In genomic region chr22:50481045-50481439, GRCh38 we compare ENCODE assay signal across 1 cellular context.
TF ChIP-seq lines count a peak whose summit lies in the region.

No MANE protein-coding gene starts in this region.

TF ChIP-seq in SK-N-SH treated with all-trans-retinoic acid at 6 μM for 48 hours, 23 proteins besides CTCF, POLR2A, EP300 and RAD21 (continued from another document):
- TF ChIP-seq CSRNP3 (CRISPR knock-in tag; IDR thresholded peaks at IDR 0.05): no peak
- no peak for TF ChIP-seq TOX (CRISPR knock-in tag; IDR thresholded peaks at IDR 0.05; ENCODE audit: borderline replicate concordance)
- no peak for TF ChIP-seq ZNF70 (CRISPR knock-in tag; IDR thresholded peaks at IDR 0.05)
- TF ChIP-seq, protein P1, sequence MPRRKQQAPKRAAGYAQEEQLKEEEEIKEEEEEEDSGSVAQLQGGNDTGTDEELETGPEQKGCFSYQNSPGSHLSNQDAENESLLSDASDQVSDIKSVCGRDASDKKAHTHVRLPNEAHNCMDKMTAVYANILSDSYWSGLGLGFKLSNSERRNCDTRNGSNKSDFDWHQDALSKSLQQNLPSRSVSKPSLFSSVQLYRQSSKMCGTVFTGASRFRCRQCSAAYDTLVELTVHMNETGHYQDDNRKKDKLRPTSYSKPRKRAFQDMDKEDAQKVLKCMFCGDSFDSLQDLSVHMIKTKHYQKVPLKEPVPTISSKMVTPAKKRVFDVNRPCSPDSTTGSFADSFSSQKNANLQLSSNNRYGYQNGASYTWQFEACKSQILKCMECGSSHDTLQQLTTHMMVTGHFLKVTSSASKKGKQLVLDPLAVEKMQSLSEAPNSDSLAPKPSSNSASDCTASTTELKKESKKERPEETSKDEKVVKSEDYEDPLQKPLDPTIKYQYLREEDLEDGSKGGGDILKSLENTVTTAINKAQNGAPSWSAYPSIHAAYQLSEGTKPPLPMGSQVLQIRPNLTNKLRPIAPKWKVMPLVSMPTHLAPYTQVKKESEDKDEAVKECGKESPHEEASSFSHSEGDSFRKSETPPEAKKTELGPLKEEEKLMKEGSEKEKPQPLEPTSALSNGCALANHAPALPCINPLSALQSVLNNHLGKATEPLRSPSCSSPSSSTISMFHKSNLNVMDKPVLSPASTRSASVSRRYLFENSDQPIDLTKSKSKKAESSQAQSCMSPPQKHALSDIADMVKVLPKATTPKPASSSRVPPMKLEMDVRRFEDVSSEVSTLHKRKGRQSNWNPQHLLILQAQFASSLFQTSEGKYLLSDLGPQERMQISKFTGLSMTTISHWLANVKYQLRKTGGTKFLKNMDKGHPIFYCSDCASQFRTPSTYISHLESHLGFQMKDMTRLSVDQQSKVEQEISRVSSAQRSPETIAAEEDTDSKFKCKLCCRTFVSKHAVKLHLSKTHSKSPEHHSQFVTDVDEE (CRISPR knock-in tag; IDR thresholded peaks at IDR 0.05): no peak
- no peak for TF ChIP-seq ZNF8 (CRISPR knock-in tag; IDR thresholded peaks at IDR 0.05)
- no peak for TF ChIP-seq SNAI2 (CRISPR knock-in tag; IDR thresholded peaks at IDR 0.05)
